Comparison of ENCODE assay signal across 25 cellular contexts in genomic region chr3:123711356-123711755, GRCh38.
"Had no signal": no experiment of that assay in that cellular context is flagged by ENCODE, and none has a peak within 500 bp of the region (broad histone marks: within the 10 kb centered on the region; RNA-seq: fewer than 3 reads in every experiment).

No MANE protein-coding gene starts in this region.

- H3K27me3 ChIP-seq: body of pancreas, colonic mucosa, esophagus squamous epithelium, heart right ventricle, neutrophil had no signal

- DNase-seq: activated B cell treated with CpG ODN at 0.5 μM for 24 hours; activated CD4-positive, alpha-beta T cell treated with anti-CD3 and anti-CD28 coated beads for 36 hours; activated CD4-positive, alpha-beta T cell treated with anti-CD3 and anti-CD28 coated beads, Interleukin-2, amount 50 U/mL, for 48 hours; activated effector memory CD4-positive, alpha-beta T cell treated with Interleukin-2 at 50 U/mL for 16 hours; activated naive CD4-positive, alpha-beta T cell treated with anti-CD3 and anti-CD28 coated beads for 36 hours; activated naive CD8-positive, alpha-beta T cell treated with anti-CD3 and anti-CD28 coated beads, Interleukin-2, amount 10 ng/mL, durations not matched to agents 7 days and 5 days; activated T-cell treated with anti-CD3 and anti-CD28 coated beads, Interleukin-2, amount 50 U/mL, for 48 hours; amygdala; body of pancreas; colonic mucosa; esophagus squamous epithelium; heart right ventricle; islet precursor cell; mammary epithelial cell; midbrain; natural killer cell; right cardiac atrium; stimulated activated CD4-positive, alpha-beta T cell treated with anti-CD3 and anti-CD28 coated beads, Interleukin-12 subunit alpha, Interleukin-12 subunit beta, amount 100 ng/mL, for 4 hours; stimulated activated CD4-positive, alpha-beta T cell treated with anti-CD3 and anti-CD28 coated beads, Interleukin-4, amount 100 ng/mL, for 4 hours; stimulated activated naive CD8-positive, alpha-beta T cell treated with anti-CD3 and anti-CD28 coated beads, Interleukin-15, Interleukin-2, amounts not matched to agents 100 U/mL and 50 U/mL, for 24 hours; SW 1271; T-helper 17 cell; trophoblast cell had no signal

- ATAC-seq: activated CD4-positive, alpha-beta T cell treated with anti-CD3 and anti-CD28 coated beads for 36 hours; body of pancreas; natural killer cell; stimulated activated naive CD8-positive, alpha-beta T cell treated with anti-CD3 and anti-CD28 coated beads, Interleukin-15, Interleukin-2, amounts not matched to agents 100 U/mL and 50 U/mL, for 24 hours; T-helper 17 cell had no signal

- H3K36me3 ChIP-seq: colonic mucosa, esophagus squamous epithelium, heart right ventricle, neutrophil had no signal

- H3K4me3 ChIP-seq: body of pancreas, colonic mucosa, esophagus squamous epithelium, heart right ventricle had no signal

- H3K4me1 ChIP-seq: body of pancreas, colonic mucosa, parathyroid adenoma had no signal

- H3K27ac ChIP-seq: body of pancreas, colonic mucosa, neutrophil, parathyroid adenoma had no signal

- H3K9me3 ChIP-seq: body of pancreas, colonic mucosa, esophagus squamous epithelium, heart right ventricle, neutrophil had no signal

- H3K9ac ChIP-seq: parathyroid adenoma had no signal
